ENCODE assay signal across 8 cellular contexts in genomic region chr1:153494976-153495535, GRCh38. TPM values are rescaled to one million over a fixed set of nuclear protein-coding genes. Genes with fewer than 3 reads are reported as not detected.
DNase-seq lines count a peak whose midpoint lies in the region; ATAC-seq and TF ChIP-seq lines count a peak whose summit lies in the region.

No MANE protein-coding gene starts in this region.

- DNase-seq in HUDEP-2 (lab: John Stamatoyannopoulos, UW; ENCODE audit: unreplicated experiment in 76 of 76) (peak in 56 of 76 experiments; percentile 5 to 72 (median 40)), NOMO-1 treated with DMSO at 0.1 percent for 48 hours (lab: John Stamatoyannopoulos, UW; ENCODE audit: unreplicated experiment) (peak; percentile 54), endothelial cell (ENCODE audit: low spot score) (peak; percentile 94), myocyte (ENCODE audit: low read depth) (peak; percentile 82)
- peak; percentile 25 to 41 for DNase-seq in activated CD8-positive, alpha-beta memory T cell treated with anti-CD3 and anti-CD28 coated beads for 4 hours (ENCODE audit: low read depth in 2 of 2)
- DNase-seq in stimulated activated CD8-positive, alpha-beta memory T cell treated with anti-CD3 and anti-CD28 coated beads, Interleukin-7, amount 100 ng/mL, for 4 hours (ENCODE audit: low read depth in 2 of 2) = peak; percentile 36 to 42

- H3K27ac Mint-ChIP-seq in endothelial cell (ENCODE audit: unreplicated experiment) = no peak overlapping the region

- peaks cover 2% of the 10 kb centered on the region for H3K27me3 Mint-ChIP-seq in endothelial cell (ENCODE audit: unreplicated experiment)

- H3K4me1 Mint-ChIP-seq in endothelial cell (ENCODE audit: unreplicated experiment) = peaks cover 3% of the 10 kb centered on the region

- H3K36me3 Mint-ChIP-seq in endothelial cell (ENCODE audit: low read depth, unreplicated experiment) = no peaks in the 10 kb centered on the region

- no peak overlapping the region for H3K27ac ChIP-seq in C4-2B

- H3K9me3 Mint-ChIP-seq in endothelial cell (ENCODE audit: unreplicated experiment) = no peaks in the 10 kb centered on the region

- TF ChIP-seq CTCF in C4-2B (conservative IDR thresholded peaks at IDR 0.05) = peak; percentile 96
- TF ChIP-seq CTCF in endothelial cell (IDR thresholded peaks at IDR 0.05; ENCODE audit: unreplicated experiment) = peak; percentile 92

- H3K4me3 Mint-ChIP-seq in endothelial cell (ENCODE audit: unreplicated experiment) = no peak overlapping the region

- ATAC-seq in HG02571 (IDR thresholded peaks at IDR 0.05; ENCODE audit: unreplicated experiment) = no peak

RNA-seq across cellular contexts. Expression of gene S100A7, which starts 34.6 kb away (rescaled TPM):
- total RNA-seq in endothelial cell (ENCODE audit: unreplicated experiment) (not detected), myocyte (not detected in 2 replicates)
- polyA plus RNA-seq in myocyte (2012) = 0.23 TPM

RNA-seq across cellular contexts. Expression of gene S100A6, which starts 40.7 kb away (rescaled TPM):
- 11.9 TPM for total RNA-seq in endothelial cell (ENCODE audit: unreplicated experiment)
- 423 and 449 TPM in 2 replicates for total RNA-seq in myocyte
- 3,447 TPM for polyA plus RNA-seq in myocyte (2012)

RNA-seq across cellular contexts. Expression of gene S100A5, which starts 45.7 kb away (rescaled TPM):
- total RNA-seq in endothelial cell (ENCODE audit: unreplicated experiment) (not detected), myocyte (2.5 and 2.9 TPM in 2 replicates)
- 5.7 TPM for polyA plus RNA-seq in myocyte (2012)

RNA-seq across cellular contexts. Expression of gene S100A4, which starts 50.5 kb away (rescaled TPM):
- total RNA-seq in endothelial cell (ENCODE audit: unreplicated experiment) = 2.8 TPM
- 757 and 902 TPM in 2 replicates for total RNA-seq in myocyte
- 3,578 TPM for polyA plus RNA-seq in myocyte (2012)

RNA-seq across cellular contexts. Expression of gene S100A3, which starts 54.0 kb away (rescaled TPM):
- total RNA-seq in endothelial cell (ENCODE audit: unreplicated experiment) (not detected), myocyte (7.8 and 10.8 TPM in 2 replicates)
- 22.9 TPM for polyA plus RNA-seq in myocyte (2012)

Comparison
In these comparisons a context has a peak if more than half of its experiments do, and no peak if none do; other contexts are left out.
1. DNase-seq: peak in every context shown above with its lines; median percentile 94 in endothelial cell; 82 in myocyte; 54 in NOMO-1 treated with DMSO at 0.1 percent for 48 hours; 40 in HUDEP-2; 39 in stimulated activated CD8-positive, alpha-beta memory T cell treated with anti-CD3 and anti-CD28 coated beads, Interleukin-7, amount 100 ng/mL, for 4 hours; 33 in activated CD8-positive, alpha-beta memory T cell treated with anti-CD3 and anti-CD28 coated beads for 4 hours.
2. RNA of gene S100A6, which starts 40.7 kb away (total RNA-seq): 423 to 449 TPM in myocyte; 11.9 TPM in endothelial cell (single experiment); every median in the first group is over 10 times any median in the second.